In the genomic region with DNA sequence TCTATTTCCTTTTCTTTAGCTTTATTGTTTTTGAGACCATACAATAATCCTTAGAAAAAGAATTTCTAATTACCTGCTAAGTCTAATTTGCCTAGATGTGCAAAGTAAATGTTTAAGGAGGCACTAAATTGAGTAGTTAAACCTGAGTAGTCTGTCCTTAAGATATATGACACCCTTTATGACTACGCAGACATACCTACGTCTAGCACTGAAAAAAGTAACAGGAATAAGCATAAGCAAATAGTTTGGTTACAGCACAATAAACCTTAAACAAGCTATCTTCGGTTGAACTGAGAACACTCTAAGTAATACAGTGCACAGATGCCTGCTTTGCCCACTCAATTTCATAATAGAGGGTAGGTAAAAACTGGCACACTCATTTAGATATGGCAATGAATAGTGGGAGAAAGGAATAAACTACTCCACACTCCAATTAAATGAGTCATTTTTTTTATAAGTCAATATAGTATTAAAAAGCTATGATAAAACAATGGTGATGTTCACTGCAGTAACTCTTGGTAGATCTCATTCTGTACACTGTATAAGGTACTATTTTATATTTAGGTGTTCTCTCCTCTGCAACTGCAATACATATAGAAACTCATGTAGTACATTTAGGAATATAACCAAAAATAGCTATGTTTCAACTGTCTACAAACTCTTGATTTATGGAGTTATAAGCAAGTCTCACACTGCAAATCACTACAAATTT, we compare ENCODE assay signal across 22 cellular contexts.
"Had no signal": no experiment of that assay in that cellular context is flagged by ENCODE, and none has a peak within 500 bp of the region (broad histone marks: within the 10 kb centered on the region; RNA-seq: fewer than 3 reads in every experiment).

No MANE protein-coding gene starts in this region.

- H3K27ac ChIP-seq: epithelial cell of prostate, esophagus muscularis mucosa, gastrocnemius medialis, heart right ventricle, neutrophil, psoas muscle, skin epidermis, testis, tibial nerve, upper lobe of right lung had no signal

- FAIRE-seq: islet of Langerhans had no signal

- H3K4me3 ChIP-seq: dorsolateral prefrontal cortex, esophagus muscularis mucosa, gastrocnemius medialis, heart right ventricle, psoas muscle, skin epidermis, testis, tibial nerve, upper lobe of right lung had no signal

- H3K9me3 ChIP-seq: esophagus muscularis mucosa, gastrocnemius medialis, heart right ventricle, neutrophil, psoas muscle, testis, tibial nerve, upper lobe of right lung had no signal

- ATAC-seq: effector memory CD8-positive, alpha-beta T cell; gastrocnemius medialis; heart right ventricle; naive thymus-derived CD8-positive, alpha-beta T cell; psoas muscle; sciatic nerve; stimulated activated naive B cell treated with anti-CD40 and anti-IgM and Interleukin-4, amounts not matched to agents 10 μg/mL and 1 μg/mL and 100 μg/mL, for 72 hours; stimulated activated naive CD8-positive, alpha-beta T cell treated with anti-CD3 and anti-CD28 coated beads, Interleukin-15, amount 100 ng/mL, for 72 hours; upper lobe of right lung had no signal

- H3K27me3 ChIP-seq: dorsolateral prefrontal cortex, esophagus muscularis mucosa, gastrocnemius medialis, heart right ventricle, neutrophil, testis, tibial nerve, upper lobe of right lung had no signal

- H3K4me1 ChIP-seq: heart right ventricle, psoas muscle, testis, tibial nerve, upper lobe of right lung had no signal

- DNase-seq: cortex of kidney; dorsolateral prefrontal cortex; effector memory CD8-positive, alpha-beta T cell; gastrocnemius medialis; heart right ventricle; kidney glomerular epithelial cell; mammary epithelial cell; naive thymus-derived CD8-positive, alpha-beta T cell; psoas muscle; stimulated activated CD4-positive, alpha-beta T cell treated with anti-CD3 and anti-CD28 coated beads, Interleukin-2, amount 100 ng/mL, for 24 hours; stimulated activated CD4-positive, alpha-beta T cell treated with anti-CD3 and anti-CD28 coated beads, Interleukin-4, amount 100 ng/mL, for 4 hours; stimulated activated naive B cell treated with anti-CD40 and anti-IgM and Interleukin-4, amounts not matched to agents 10 μg/mL and 1 μg/mL and 100 μg/mL, for 72 hours; stimulated activated naive CD8-positive, alpha-beta T cell treated with anti-CD3 and anti-CD28 coated beads, Interleukin-15, amount 100 ng/mL, for 72 hours; testis; upper lobe of right lung had no signal
